ENCODE assay signal across 18 cellular contexts in genomic region chr11:63663809-63664208, GRCh38. TPM values are rescaled to one million over a fixed set of nuclear protein-coding genes. Genes with fewer than 3 reads are reported as not detected.
DNase-seq lines count a peak whose midpoint lies in the region; ATAC-seq and TF ChIP-seq lines count a peak whose summit lies in the region.
"Had no signal": no experiment of that assay in that cellular context is flagged by ENCODE, and none has a peak within 500 bp of the region (broad histone marks: within the 10 kb centered on the region; RNA-seq: fewer than 3 reads in every experiment).

No MANE protein-coding gene starts in this region.

- in situ Hi-C loops in GM23248 (cut with MboI) = no loop called here

- TF ChIP-seq CTCF in SK-N-SH (IDR thresholded peaks at IDR 0.05) = no peak
- no peak for TF ChIP-seq CTCF in OCI-LY7 (conservative IDR thresholded peaks at IDR 0.05; ENCODE audit: low read length)

- H2AFZ ChIP-seq in GM23248 = no peak overlapping the region
- H2AFZ ChIP-seq in SK-N-SH (ENCODE audit: low read depth) = no peak overlapping the region
- no peak overlapping the region for H2AFZ ChIP-seq in OCI-LY7 (ENCODE audit: low read length)

- H4K20me1 ChIP-seq in GM23248 (ENCODE audit: insufficient read depth) (peaks cover 16% of the 10 kb centered on the region; the same call in 1 of the 2 replicates), SK-N-SH (ENCODE audit: insufficient read depth) (peaks cover 67% of the 10 kb centered on the region), OCI-LY7 (ENCODE audit: insufficient read depth, low read length) (peaks cover 11% of the 10 kb centered on the region; the same call in 1 of the 2 replicates)

- H3K4me3 ChIP-seq in GM23248 (no peak overlapping the region; the same call in 1 of the 2 replicates), SK-N-SH (ENCODE audit: low read depth in 2 of 2, low read length in 1 of 2) (no peak overlapping the region), OCI-LY7 (ENCODE audit: low read depth, low read length, poor library complexity, severe bottlenecking) (no peak overlapping the region)
- H3K4me3 ChIP-seq: adrenal gland, right atrium auricular region had no signal

- peak overlapping the region; percentile 69 for H3K4me2 ChIP-seq in GM23248 (ENCODE audit: unreplicated experiment)
- H3K4me2 ChIP-seq in SK-N-SH = peak overlapping the region; percentile 44; the same call in 1 of the 2 replicates
- H3K4me2 ChIP-seq in OCI-LY7 (ENCODE audit: low read length) = no peak overlapping the region

- 0 to 6% methylated on average over 1 of the region's 1 CpG for WGBS in GM23248 (ENCODE audit: low coverage in 1 of 2, low lambda C conversion rate in 2 of 2, missing lambda C conversion rate in 2 of 2), 2 experiments
- 0% methylated on average over 1 of the region's 1 CpG for WGBS in SK-N-SH (ENCODE audit: low lambda C conversion rate)

- ATAC-seq in esophagus mucosa (peak; percentile 46), HG03097 (IDR thresholded peaks at IDR 0.05; ENCODE audit: low FRiP score, unreplicated experiment) (no peak)
- ATAC-seq: effector memory CD8-positive, alpha-beta T cell; HepG2 had no signal

- H3K9ac ChIP-seq in GM23248 (peak overlapping the region; percentile 22; the same call in 1 of the 2 replicates), SK-N-SH (no peak overlapping the region)

- H3K27me3 ChIP-seq in GM23248 (replicated peaks; ENCODE audit: insufficient read depth) (no peaks in the 10 kb centered on the region), SK-N-SH (ENCODE audit: insufficient read depth) (no peaks in the 10 kb centered on the region)
- H3K27me3 ChIP-seq: adrenal gland, right atrium auricular region had no signal

- TF ChIP-seq RAD21 in SK-N-SH (IDR thresholded peaks at IDR 0.05; ENCODE audit: low read length) = no peak

- no peak; a peak in 1 of 4 replicates for TF ChIP-seq EP300 in SK-N-SH (IDR thresholded peaks at IDR 0.05; ENCODE audit: borderline replicate concordance in 1 of 2, low read depth in 1 of 2, low read length in 1 of 2)

- H3K27ac ChIP-seq in GM23248 = peak overlapping the region; percentile 72
- H3K27ac ChIP-seq in SK-N-SH (ENCODE audit: low read depth in 2 of 2, low read length in 1 of 2) = peak overlapping the region; percentile 7 to 74; a peak in 3 of 4 replicates
- no peak overlapping the region for H3K27ac ChIP-seq in OCI-LY7 (ENCODE audit: low read depth, low read length, poor library complexity, severe bottlenecking)
- H3K27ac ChIP-seq: adrenal gland, right atrium auricular region had no signal

- H3F3A ChIP-seq in GM23248 (ENCODE audit: insufficient read depth) (peaks cover 63% of the 10 kb centered on the region), SK-N-SH (replicated peaks; ENCODE audit: insufficient read depth) (peaks cover 19% of the 10 kb centered on the region)

- CTCF ChIA-PET in SK-N-SH (lab: Yijun Ruan, JAX) (interaction anchor here (1.1 to 1.5 kb wide), 2 partner anchors 9 to 19 kb away, joined by 3 to 4 read pairs; no protein-coding TSS in a partner anchor), OCI-LY7 (lab: Charles Lee; ENCODE audit: unreplicated experiment) (no interaction called here)

- peak; percentile 88 for DNase-seq in GM23248
- DNase-seq in SK-N-SH = no peak
- peak; percentile 32 for DNase-seq in pulmonary artery endothelial cell (ENCODE audit: low read depth, low spot score)
- no peak for DNase-seq in putamen (ENCODE audit: low spot score)
- DNase-seq in OCI-LY7 (ENCODE audit: low spot score) = no peak
- no peak for DNase-seq in SK-N-DZ (ENCODE audit: low spot score)
- DNase-seq: activated T-cell treated with anti-CD3 and anti-CD28 coated beads, Interleukin-2, amount 50 U/mL, for 1 hour; adrenal gland; Caco-2; effector memory CD8-positive, alpha-beta T cell; H9; NCI-H1436 treated with DMSO at 0.1 percent for 48 hours; NCI-H748 treated with DMSO at 0.1 percent for 48 hours; substantia nigra had no signal

- H3K79me2 ChIP-seq in GM23248 (ENCODE audit: insufficient read depth) = peaks cover 91% of the 10 kb centered on the region
- H3K79me2 ChIP-seq in SK-N-SH (ENCODE audit: insufficient read depth) = peaks cover 99% of the 10 kb centered on the region
- H3K79me2 ChIP-seq in OCI-LY7 (ENCODE audit: insufficient read depth, low read depth, low read length) = peaks cover 98% of the 10 kb centered on the region

- intact Hi-C loops in OCI-LY7 (cut with micrococcal nuclease; ENCODE audit: unreplicated experiment) = no loop called here

- H3K9me2 ChIP-seq in GM23248 (ENCODE audit: insufficient read depth) (no peaks in the 10 kb centered on the region), SK-N-SH (no peaks in the 10 kb centered on the region), OCI-LY7 (ENCODE audit: insufficient read depth, low read length) (no peaks in the 10 kb centered on the region)

- BruUV-seq in OCI-LY7 (replicated peaks; lab: Mats Ljungman, UMichigan) = no TSS peak

- POLR2A ChIA-PET in SK-N-SH (lab: Yijun Ruan, JAX) (no interaction called here), OCI-LY7 (lab: Charles Lee) (interaction anchor here (1.5 kb wide), 1 partner anchor 9 kb away, joined by 3 read pairs; no protein-coding TSS in a partner anchor)

- no peaks in the 10 kb centered on the region for H3K36me3 ChIP-seq in GM23248 (ENCODE audit: low read depth)
- H3K36me3 ChIP-seq in SK-N-SH (replicated peaks in 1 of 2; ENCODE audit: control insufficient read depth in 1 of 2, insufficient read depth in 2 of 2, low read length in 1 of 2) = peaks cover 0 to 15% of the 10 kb centered on the region in 2 experiments
- H3K36me3 ChIP-seq in OCI-LY7 (ENCODE audit: insufficient read depth, low read length) = peaks cover 30% of the 10 kb centered on the region
- H3K36me3 ChIP-seq: adrenal gland, right atrium auricular region had no signal

- H3K4me1 ChIP-seq in GM23248 (ENCODE audit: insufficient read depth) = peaks cover 50% of the 10 kb centered on the region
- H3K4me1 ChIP-seq in SK-N-SH (ENCODE audit: control insufficient read depth in 1 of 2, insufficient read depth in 2 of 2, low read depth in 1 of 2, low read length in 1 of 2) = peaks cover 0 to 35% of the 10 kb centered on the region in 2 experiments; a peak in 3 of 4 replicates
- H3K4me1 ChIP-seq in OCI-LY7 (ENCODE audit: insufficient read depth, low read length, poor library complexity, severe bottlenecking) = peaks cover 5% of the 10 kb centered on the region

- no peaks in the 10 kb centered on the region for H3K9me3 ChIP-seq in GM23248 (ENCODE audit: low read depth)
- no peaks in the 10 kb centered on the region for H3K9me3 ChIP-seq in SK-N-SH
- no peaks in the 10 kb centered on the region for H3K9me3 ChIP-seq in OCI-LY7 (ENCODE audit: low read length)
- H3K9me3 ChIP-seq: adrenal gland, Caco-2, right atrium auricular region had no signal

TF ChIP-seq in SK-N-SH, 30 proteins besides CTCF, POLR2A, EP300 and RAD21 (continues in another document):
- peak; percentile 78 for TF ChIP-seq YY1 (IDR thresholded peaks at IDR 0.05; ENCODE audit: low read depth)
- TF ChIP-seq FOSL2 (IDR thresholded peaks at IDR 0.05; ENCODE audit: borderline replicate concordance, low read depth) = peak; percentile 64; the same call in 1 of the 2 replicates
- no peak for TF ChIP-seq PBX3 (IDR thresholded peaks at IDR 0.05)

RNA-seq across cellular contexts. Expression of gene ATL3, which starts 7.4 kb away (rescaled TPM):
- total RNA-seq in GM23248 (2014; rRNA removed; shearing (Covaris generic)) = 199 and 210 TPM in 2 replicates
- polyA plus RNA-seq in GM23248 (2016; fragmentation: Nextera tagmentation; extraction: Ambion mirVana) (79.5 and 79.9 TPM in 2 replicates), SK-N-SH (2012; rRNA removed) (13.1 and 17.8 TPM in 2 replicates)
- polyA plus RNA-seq in SK-N-SH (2012; cell fraction: cytosol; rRNA removed) = 16.4 and 17.8 TPM in 2 replicates
- polyA plus RNA-seq in SK-N-SH (2012; cell fraction: nucleus; rRNA removed) = 10.0 and 12.4 TPM in 2 replicates
- total RNA-seq in esophagus mucosa (51.9 TPM), pulmonary artery endothelial cell (107 and 123 TPM in 2 replicates), OCI-LY7 (2022) (35.7 and 37.9 TPM in 2 replicates)
- 15.7 and 23.2 TPM in 2 replicates for total RNA-seq in OCI-LY7 (2014; rRNA removed; shearing (Covaris generic))
- polyA plus RNA-seq in SK-N-DZ (2014; cell fraction: cytosol; rRNA removed) = 3.4 and 5.2 TPM in 2 replicates
- 1.2 and 2.1 TPM in 2 replicates for polyA plus RNA-seq in SK-N-DZ (2014; cell fraction: nucleus; rRNA removed)
- total RNA-seq: HepG2 had no signal
- polyA plus RNA-seq: HepG2 had no signal

RNA-seq across cellular contexts. Expression of gene RTN3, which starts 17.5 kb away (rescaled TPM):
- 66.9 and 113 TPM in 2 replicates for total RNA-seq in GM23248 (2014; rRNA removed; shearing (Covaris generic))
- polyA plus RNA-seq in GM23248 (2016; fragmentation: Nextera tagmentation; extraction: Ambion mirVana) (123 and 127 TPM in 2 replicates), SK-N-SH (2012; rRNA removed) (52.7 and 59.0 TPM in 2 replicates)
- polyA plus RNA-seq in SK-N-SH (2012; cell fraction: cytosol; rRNA removed) = 68.0 and 70.9 TPM in 2 replicates
- 23.2 and 32.0 TPM in 2 replicates for polyA plus RNA-seq in SK-N-SH (2012; cell fraction: nucleus; rRNA removed)
- total RNA-seq in esophagus mucosa (49.3 TPM), pulmonary artery endothelial cell (41.5 and 51.5 TPM in 2 replicates), OCI-LY7 (2022) (69.3 and 78.6 TPM in 2 replicates)
- 34.0 and 36.9 TPM in 2 replicates for total RNA-seq in OCI-LY7 (2014; rRNA removed; shearing (Covaris generic))
- polyA plus RNA-seq in SK-N-DZ (2014; cell fraction: cytosol; rRNA removed) = 133 and 135 TPM in 2 replicates
- polyA plus RNA-seq in SK-N-DZ (2014; cell fraction: nucleus; rRNA removed) = 56.7 and 67.1 TPM in 2 replicates

RNA-seq across cellular contexts. Expression of gene PLAAT3, which starts 49.6 kb away (rescaled TPM):
- total RNA-seq in GM23248 (2014; rRNA removed; shearing (Covaris generic)) = 1.8 and 4.3 TPM in 2 replicates
- 4.2 and 4.9 TPM in 2 replicates for polyA plus RNA-seq in GM23248 (2016; fragmentation: Nextera tagmentation; extraction: Ambion mirVana)
- 39.6 and 44.0 TPM in 2 replicates for polyA plus RNA-seq in SK-N-SH (2012; rRNA removed)
- 32.8 and 36.7 TPM in 2 replicates for polyA plus RNA-seq in SK-N-SH (2012; cell fraction: cytosol; rRNA removed)
- polyA plus RNA-seq in SK-N-SH (2012; cell fraction: nucleus; rRNA removed) = 18.0 and 24.4 TPM in 2 replicates
- 3.2 TPM for total RNA-seq in esophagus mucosa
- 44.7 and 57.6 TPM in 2 replicates for total RNA-seq in pulmonary artery endothelial cell
- total RNA-seq in OCI-LY7 (2014; rRNA removed; shearing (Covaris generic)) = not detected in 2 replicates
- total RNA-seq in OCI-LY7 (2022) = 0.70 TPM in 1 of 2 replicates, not detected in the other
- polyA plus RNA-seq in SK-N-DZ (2014; cell fraction: cytosol; rRNA removed) = not detected in 2 replicates
- polyA plus RNA-seq in SK-N-DZ (2014; cell fraction: nucleus; rRNA removed) = not detected in 2 replicates

Comparison
In these comparisons a context has a peak if more than half of its experiments do, and no peak if none do; other contexts are left out.
1. DNase-seq: peak in GM23248 (single experiment) and pulmonary artery endothelial cell (single experiment); none in SK-N-SH (single experiment), putamen (single experiment), OCI-LY7 (single experiment) and SK-N-DZ (single experiment).